In genomic region chr11:114001416-114001815, GRCh38 we compare ENCODE assay signal across 1 cellular context.
TF ChIP-seq lines count a peak whose summit lies in the region.

No MANE protein-coding gene starts in this region.

TF ChIP-seq in H1, 55 proteins besides CTCF, POLR2A, EP300 and RAD21 (continued from another document):
- TF ChIP-seq CHD7 (IDR thresholded peaks at IDR 0.05; ENCODE audit: insufficient replicate concordance, low read length) (no peak), KDM5A (IDR thresholded peaks at IDR 0.05; ENCODE audit: low read length) (no peak)
